ENCODE assay signal across 11 cellular contexts in genomic region chr3:141399979-141400971, GRCh38. TPM values are rescaled to one million over a fixed set of nuclear protein-coding genes. Genes with fewer than 3 reads are reported as not detected.
DNase-seq lines count a peak whose midpoint lies in the region; ATAC-seq and TF ChIP-seq lines count a peak whose summit lies in the region.
"Had no signal": no experiment of that assay in that cellular context is flagged by ENCODE, and none has a peak within 500 bp of the region (broad histone marks: within the 10 kb centered on the region; RNA-seq: fewer than 3 reads in every experiment).

No MANE protein-coding gene starts in this region.

- H3K4me1 Mint-ChIP-seq in activated T-cell treated with anti-CD3 and anti-CD28 coated beads, Interleukin-2, amount 50 U/mL, for 72 hours (ENCODE audit: low read depth), result peaks cover 36% of the 10 kb centered on the region
- H3K4me1 Mint-ChIP-seq in activated naive CD8-positive, alpha-beta T cell treated with anti-CD3 and anti-CD28 coated beads, Interleukin-2, amount 50 U/mL, for 24 hours, result peaks cover 41% of the 10 kb centered on the region

- peak in 1 of 2 donors; percentile 18 for TF ChIP-seq POLR2A in tibial nerve (IDR thresholded peaks at IDR 0.05)

- intact Hi-C loops in lower lobe of right lung (cut with DNase I), result no loop called here

- no peak for ATAC-seq in activated T-cell treated with anti-CD3 and anti-CD28 coated beads, Interleukin-2, amount 50 U/mL, for 72 hours (replicated peaks in 1 of 2)
- no peak for ATAC-seq in activated naive CD8-positive, alpha-beta T cell treated with anti-CD3 and anti-CD28 coated beads, Interleukin-2, amount 50 U/mL, for 24 hours
- peak; percentile 31 to 61 for ATAC-seq in lower lobe of right lung
- ATAC-seq in GM21619 (IDR thresholded peaks at IDR 0.05; ENCODE audit: unreplicated experiment), result no peak

- TF ChIP-seq EP300 in tibial nerve (IDR thresholded peaks at IDR 0.05), result peak in 1 of 2 donors; percentile 49

- no peak for DNase-seq in activated T-cell treated with anti-CD3 and anti-CD28 coated beads, Interleukin-2, amount 50 U/mL, for 72 hours
- DNase-seq in activated T-cell treated with anti-CD3 and anti-CD28 coated beads for 4 hours, result no peak
- DNase-seq in activated naive CD8-positive, alpha-beta T cell treated with anti-CD3 and anti-CD28 coated beads, Interleukin-2, amount 50 U/mL, for 24 hours, result no peak
- no peak for DNase-seq in lower lobe of right lung
- DNase-seq in tibial nerve (ENCODE audit: low spot score in 2 of 2), result no peak
- no peak for DNase-seq in NCI-H748 treated with DMSO at 0.1 percent for 48 hours (lab: John Stamatoyannopoulos, UW)
- DNase-seq in NOMO-1 treated with dmso at 0.1 percent for 144 hours (lab: John Stamatoyannopoulos, UW; ENCODE audit: unreplicated experiment), result no peak
- DNase-seq: C1 segment of cervical spinal cord, NCI-H2029 treated with DMSO at 0.1 percent for 48 hours had no signal

- 63% methylated on average over 5 of the region's 5 CpGs for WGBS in tibial nerve, 2 donors

- peaks cover 33% of the 10 kb centered on the region for H3K36me3 ChIP-seq in lower lobe of right lung
- peaks cover 0 to 34% (median 8%) of the 10 kb centered on the region in 3 donors for H3K36me3 ChIP-seq in tibial nerve
- H3K36me3 ChIP-seq: HAP-1 had no signal

- H3K4me1 ChIP-seq in lower lobe of right lung (peaks cover 55% of the 10 kb centered on the region), tibial nerve (peaks cover 0 to 49% (median 30%) of the 10 kb centered on the region in 4 donors)

- H3K27me3 Mint-ChIP-seq in activated T-cell treated with anti-CD3 and anti-CD28 coated beads, Interleukin-2, amount 50 U/mL, for 72 hours (ENCODE audit: low read depth), result no peaks in the 10 kb centered on the region
- no peaks in the 10 kb centered on the region for H3K27me3 Mint-ChIP-seq in activated naive CD8-positive, alpha-beta T cell treated with anti-CD3 and anti-CD28 coated beads, Interleukin-2, amount 50 U/mL, for 24 hours

- peaks cover 0 to 8% of the 10 kb centered on the region in 2 donors for H3K9me3 Mint-ChIP-seq in activated T-cell treated with anti-CD3 and anti-CD28 coated beads, Interleukin-2, amount 50 U/mL, for 72 hours
- no peaks in the 10 kb centered on the region for H3K9me3 Mint-ChIP-seq in activated naive CD8-positive, alpha-beta T cell treated with anti-CD3 and anti-CD28 coated beads, Interleukin-2, amount 50 U/mL, for 24 hours

- H3K27me3 ChIP-seq in lower lobe of right lung (ENCODE audit: low read depth), result no peaks in the 10 kb centered on the region
- no peaks in the 10 kb centered on the region for H3K27me3 ChIP-seq in tibial nerve

- TF ChIP-seq CTCF in lower lobe of right lung (IDR thresholded peaks at IDR 0.05), result no peak
- no peak for TF ChIP-seq CTCF in tibial nerve (IDR thresholded peaks at IDR 0.05)

- H3K4me3 Mint-ChIP-seq in activated T-cell treated with anti-CD3 and anti-CD28 coated beads, Interleukin-2, amount 50 U/mL, for 72 hours, result peak overlapping the region in 1 of 2 donors; percentile 66
- no peak overlapping the region for H3K4me3 Mint-ChIP-seq in activated naive CD8-positive, alpha-beta T cell treated with anti-CD3 and anti-CD28 coated beads, Interleukin-2, amount 50 U/mL, for 24 hours

- H3K27ac Mint-ChIP-seq in activated T-cell treated with anti-CD3 and anti-CD28 coated beads, Interleukin-2, amount 50 U/mL, for 72 hours, result peak overlapping the region; percentile 87
- H3K27ac Mint-ChIP-seq in activated naive CD8-positive, alpha-beta T cell treated with anti-CD3 and anti-CD28 coated beads, Interleukin-2, amount 50 U/mL, for 24 hours, result peak overlapping the region; percentile 43

- no peak overlapping the region for H3K4me3 ChIP-seq in lower lobe of right lung
- no peak overlapping the region for H3K4me3 ChIP-seq in tibial nerve
- H3K4me3 ChIP-seq: HAP-1 had no signal

- H3K27ac ChIP-seq in lower lobe of right lung, result peak overlapping the region; percentile 99
- peak overlapping the region; percentile 44 to 99 (median 92) for H3K27ac ChIP-seq in tibial nerve

- no peaks in the 10 kb centered on the region for H3K9me3 ChIP-seq in lower lobe of right lung
- peaks cover 0 to 6% (median 0%) of the 10 kb centered on the region in 4 donors for H3K9me3 ChIP-seq in tibial nerve
- H3K9me3 ChIP-seq: HAP-1 had no signal

- H3K36me3 Mint-ChIP-seq in activated T-cell treated with anti-CD3 and anti-CD28 coated beads, Interleukin-2, amount 50 U/mL, for 72 hours (ENCODE audit: insufficient read depth in 2 of 2), result peaks cover 15 to 19% of the 10 kb centered on the region in 2 donors
- peaks cover 10% of the 10 kb centered on the region for H3K36me3 Mint-ChIP-seq in activated naive CD8-positive, alpha-beta T cell treated with anti-CD3 and anti-CD28 coated beads, Interleukin-2, amount 50 U/mL, for 24 hours (ENCODE audit: low read depth)

RNA-seq across cellular contexts. Expression of gene ZBTB38, which starts 32.0 kb away (rescaled TPM):
- 10 to 100 TPM; 50.7 to 82.9 TPM for total RNA-seq in activated T-cell treated with anti-CD3 and anti-CD28 coated beads, Interleukin-2, amount 50 U/mL, for 72 hours
- total RNA-seq in lower lobe of right lung (89.6 TPM), tibial nerve (100 to 1,000 TPM; 121 to 171 (median 150) TPM)

Comparison
In these comparisons a context has a peak if more than half of its experiments do, and no peak if none do; other contexts are left out.
1. ATAC-seq: peak in lower lobe of right lung (2 of 2); none in activated T-cell treated with anti-CD3 and anti-CD28 coated beads, Interleukin-2, amount 50 U/mL, for 72 hours (0 of 2), activated naive CD8-positive, alpha-beta T cell treated with anti-CD3 and anti-CD28 coated beads, Interleukin-2, amount 50 U/mL, for 24 hours (single experiment) and GM21619 (single experiment).